ENCODE assay signal across 6 cellular contexts in genomic region chr1:110659559-110659958, GRCh38. TPM values are rescaled to one million over a fixed set of nuclear protein-coding genes. Genes with fewer than 3 reads are reported as not detected.
"Had no signal": no experiment of that assay in that cellular context is flagged by ENCODE, and none has a peak within 500 bp of the region (broad histone marks: within the 10 kb centered on the region; RNA-seq: fewer than 3 reads in every experiment).

No MANE protein-coding gene starts in this region.

RNA-seq across cellular contexts. Expression of gene KCNA3, which starts 15.2 kb away (rescaled TPM):
- total RNA-seq: PC-3, PC-9, SJCRH30, SJSA1, SK-MEL-5 had no signal
- polyA plus RNA-seq: SK-N-SH had no signal

RNA-seq across cellular contexts. Expression of gene KCNA2, which starts 53.4 kb away (rescaled TPM):
- total RNA-seq: PC-3, PC-9, SJCRH30, SJSA1 had no signal
- polyA plus RNA-seq: SK-N-SH had no signal
